Comparison of ENCODE assay signal across 13 cellular contexts in genomic region chr13:33261426-33262068, GRCh38. TPM values are rescaled to one million over a fixed set of nuclear protein-coding genes. Genes with fewer than 3 reads are reported as not detected.
DNase-seq lines count a peak whose midpoint lies in the region; ATAC-seq and TF ChIP-seq lines count a peak whose summit lies in the region.
"Had no signal": no experiment of that assay in that cellular context is flagged by ENCODE, and none has a peak within 500 bp of the region (broad histone marks: within the 10 kb centered on the region; RNA-seq: fewer than 3 reads in every experiment).

No MANE protein-coding gene starts in this region.

- H3K36me3 Mint-ChIP-seq in WTC11 = no peaks in the 10 kb centered on the region
- H3K36me3 Mint-ChIP-seq: CD8-positive, alpha-beta T cell had no signal

- peak overlapping the region; percentile 11 for H3K9ac ChIP-seq in muscle layer of colon (ENCODE audit: low read length)

- ATAC-seq in WTC11 (no peak), HG02588 (IDR thresholded peaks at IDR 0.05; ENCODE audit: unreplicated experiment) (no peak), HG03342 (IDR thresholded peaks at IDR 0.05; ENCODE audit: unreplicated experiment) (no peak)
- ATAC-seq: CD8-positive, alpha-beta T cell had no signal

- H3K4me3 Mint-ChIP-seq in WTC11 = no peak overlapping the region
- H3K4me3 Mint-ChIP-seq: CD8-positive, alpha-beta T cell had no signal

- H3K4me1 Mint-ChIP-seq in WTC11 = peaks cover 78% of the 10 kb centered on the region

- TF ChIP-seq CTCF in WTC11 (IDR thresholded peaks at IDR 0.05) = no peak
- no peak for TF ChIP-seq CTCF in tibial artery (IDR thresholded peaks at IDR 0.05)

- POLR2A ChIA-PET in WTC11 (lab: Charles Lee) = no interaction called here

- intact Hi-C loops in tibial artery (cut with DNase I; ENCODE audit: low total_unique reads) = no loop called here

- H3K36me3 ChIP-seq in muscle layer of colon (ENCODE audit: insufficient read depth, low read length) (no peaks in the 10 kb centered on the region), tibial artery (no peaks in the 10 kb centered on the region)

- H3K4me3 ChIP-seq in muscle layer of colon (ENCODE audit: low read depth in 1 of 2, low read length in 2 of 2) (no peak overlapping the region), tibial artery (no peak overlapping the region)
- H3K4me3 ChIP-seq: SJSA1 had no signal

- no peaks in the 10 kb centered on the region for H3K9me3 ChIP-seq in muscle layer of colon (ENCODE audit: low read length)
- H3K9me3 ChIP-seq in tibial artery = no peaks in the 10 kb centered on the region
- H3K9me3 ChIP-seq: SJSA1 had no signal

- no peaks in the 10 kb centered on the region for H3K27me3 Mint-ChIP-seq in WTC11 (ENCODE audit: low read depth)

- CTCF ChIA-PET in WTC11 (lab: Charles Lee) = interaction anchor here (0.9 kb wide), 1 partner anchor 29 kb away, joined by 3 read pairs; no protein-coding TSS in a partner anchor

- 0 out of 2 replicates have a peak overlapping the region, but pooled peaks have one; percentile 16 for H3K27ac Mint-ChIP-seq in WTC11
- H3K27ac Mint-ChIP-seq: CD8-positive, alpha-beta T cell had no signal

- DNase-seq in WTC11 (ENCODE audit: low spot score) (no peak), fibroblast of peridontal ligament (ENCODE audit: extremely low read depth) (peak; percentile 43), tibial artery (no peak), EL (no peak)
- DNase-seq in activated CD4-positive, alpha-beta T cell treated with anti-CD3 and anti-CD28 coated beads, Interleukin-2, amount 50 U/mL, for 4 hours = no peak
- DNase-seq: activated T-cell treated with anti-CD3 and anti-CD28 coated beads for 4 hours; CD8-positive, alpha-beta T cell; effector memory CD4-positive, alpha-beta T cell; NCI-H187 had no signal

- peak overlapping the region; percentile 47 for H3K27ac ChIP-seq in muscle layer of colon (ENCODE audit: low read depth, low read length)
- H3K27ac ChIP-seq in tibial artery = peak overlapping the region; percentile 21 to 50
- H3K27ac ChIP-seq: SJSA1 had no signal

- H3K4me1 ChIP-seq in muscle layer of colon (ENCODE audit: insufficient read depth, low read length) = peaks cover 59% of the 10 kb centered on the region
- H3K4me1 ChIP-seq in tibial artery = peaks cover 0 to 65% (median 35%) of the 10 kb centered on the region in 4 donors

- no peaks in the 10 kb centered on the region for H3K27me3 ChIP-seq in muscle layer of colon (ENCODE audit: control insufficient read depth in 1 of 2, insufficient read depth in 2 of 2, low read length in 2 of 2)
- H3K27me3 ChIP-seq in tibial artery = no peaks in the 10 kb centered on the region
- H3K27me3 ChIP-seq: SJSA1 had no signal

- no peaks in the 10 kb centered on the region for H3K9me3 Mint-ChIP-seq in WTC11
- H3K9me3 Mint-ChIP-seq: CD8-positive, alpha-beta T cell had no signal

TF ChIP-seq in WTC11, 78 proteins besides CTCF, POLR2A, EP300 and RAD21:
- TF ChIP-seq ZNF281 (CRISPR knock-in tag; IDR thresholded peaks at IDR 0.05) (no peak), FOXP1 (CRISPR knock-in tag; IDR thresholded peaks at IDR 0.05; ENCODE audit: borderline replicate concordance) (no peak), FOXJ3 (CRISPR knock-in tag; IDR thresholded peaks at IDR 0.05; ENCODE audit: borderline replicate concordance) (no peak), IRF1 (CRISPR knock-in tag; IDR thresholded peaks at IDR 0.05) (no peak), ZNF416 (CRISPR knock-in tag; IDR thresholded peaks at IDR 0.05) (no peak), FOXK1 (CRISPR knock-in tag; IDR thresholded peaks at IDR 0.05) (no peak)

RNA-seq across cellular contexts. Expression of gene STARD13, which starts 24.0 kb away (rescaled TPM):
- 4.0 to 4.4 TPM (median 4.2 TPM) in 3 replicates for total RNA-seq in WTC11 (2021)
- total RNA-seq: CD8-positive, alpha-beta T cell had no signal
